In the genomic region with DNA sequence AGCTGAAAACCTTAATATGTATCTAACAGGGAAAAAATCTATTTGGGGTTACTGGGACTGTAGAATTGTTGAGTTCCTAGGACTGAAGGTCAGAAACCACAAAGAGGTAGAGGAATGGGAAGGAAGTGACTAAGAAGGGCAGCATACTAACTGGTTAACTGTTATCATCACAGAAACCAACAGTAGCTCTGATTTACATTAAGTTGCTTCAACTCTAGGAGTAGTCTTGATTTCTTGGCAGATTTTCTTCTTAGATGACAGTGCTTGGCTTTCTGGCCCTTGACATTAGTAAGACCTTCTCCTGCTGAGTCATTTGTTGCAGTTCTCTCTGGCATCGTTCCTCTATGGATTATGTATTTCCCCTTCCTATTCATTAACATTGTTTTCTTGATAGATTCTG, we compare ENCODE assay signal across 12 cellular contexts.
DNase-seq lines count a peak whose midpoint lies in the region; ATAC-seq and TF ChIP-seq lines count a peak whose summit lies in the region.
"Had no signal": no experiment of that assay in that cellular context is flagged by ENCODE, and none has a peak within 500 bp of the region (broad histone marks: within the 10 kb centered on the region; RNA-seq: fewer than 3 reads in every experiment).

No MANE protein-coding gene starts in this region.

- no peak for TF ChIP-seq CTCF in Panc1 (IDR thresholded peaks at IDR 0.05)
- no peak for TF ChIP-seq CTCF in fibroblast of pulmonary artery (IDR thresholded peaks at IDR 0.05; ENCODE audit: low read length, missing control alignments)
- TF ChIP-seq CTCF in OCI-LY7 (conservative IDR thresholded peaks at IDR 0.05; ENCODE audit: low read length) = no peak

- BruUV-seq in Panc1 (replicated peaks; lab: Mats Ljungman, UMichigan) = no TSS peak
- no TSS peak for BruUV-seq in OCI-LY7 (replicated peaks; lab: Mats Ljungman, UMichigan)

- H3K27ac ChIP-seq in Panc1 (ENCODE audit: low read length) = no peak overlapping the region
- H3K27ac ChIP-seq in OCI-LY7 (ENCODE audit: low read depth, low read length, poor library complexity, severe bottlenecking) = no peak overlapping the region
- H3K27ac ChIP-seq in aorta (ENCODE audit: low read depth in 1 of 2, low read length in 2 of 2) = no peak overlapping the region
- H3K27ac ChIP-seq: VCaP had no signal

- CTCF ChIA-PET in Panc1 (lab: Charles Lee) = no interaction called here
- CTCF ChIA-PET in OCI-LY7 (lab: Charles Lee; ENCODE audit: unreplicated experiment) = no interaction called here

- intact Hi-C loops in Panc1 (cut with micrococcal nuclease; ENCODE audit: unreplicated experiment) = no loop called here
- intact Hi-C loops in cardiac septum (cut with DNase I) = no loop called here
- intact Hi-C loops in OCI-LY7 (cut with micrococcal nuclease; ENCODE audit: unreplicated experiment) = no loop called here
- intact Hi-C loops in aorta (cut with DNase I) = no loop called here
- intact Hi-C loops in left colon (cut with DNase I, micrococcal nuclease) = no loop called here

- no peak overlapping the region for H3K4me2 ChIP-seq in OCI-LY7 (ENCODE audit: low read length)

- H3K9me2 ChIP-seq in OCI-LY7 (ENCODE audit: insufficient read depth, low read length) = no peaks in the 10 kb centered on the region

- no peaks in the 10 kb centered on the region for H3K36me3 ChIP-seq in Panc1 (ENCODE audit: control insufficient read depth, insufficient read depth, low read length)
- no peaks in the 10 kb centered on the region for H3K36me3 ChIP-seq in OCI-LY7 (ENCODE audit: insufficient read depth, low read length)
- no peaks in the 10 kb centered on the region for H3K36me3 ChIP-seq in aorta (ENCODE audit: control insufficient read depth in 1 of 2, insufficient read depth in 2 of 2, low read length in 1 of 2)

- peak; percentile 81 for ATAC-seq in HG02610 (IDR thresholded peaks at IDR 0.05; ENCODE audit: unreplicated experiment)
- peak; percentile 75; the same call in 1 of the 2 replicates for ATAC-seq in Panc1
- ATAC-seq in aorta (ENCODE audit: low FRiP score) = no peak
- no peak for ATAC-seq in left colon

- H2AFZ ChIP-seq in OCI-LY7 (ENCODE audit: low read length) = no peak overlapping the region

- in situ Hi-C loops in Panc1 (cut with HindIII; ENCODE audit: low pct_unique_long_range_greater_than_20kb, low sequenced_read_pairs) = no loop called here

- 44 to 70% methylated on average over 1 of the region's 1 CpG for WGBS in aorta, 2 donors

- no peaks in the 10 kb centered on the region for H3K79me2 ChIP-seq in OCI-LY7 (ENCODE audit: insufficient read depth, low read depth, low read length)

- POLR2A ChIA-PET in Panc1 (lab: Charles Lee) (no interaction called here), OCI-LY7 (lab: Charles Lee) (no interaction called here)

- H3K27me3 ChIP-seq in Panc1 (ENCODE audit: control insufficient read depth, insufficient read depth, low read length) (no peaks in the 10 kb centered on the region), aorta (ENCODE audit: control insufficient read depth in 1 of 2, insufficient read depth in 2 of 2, low read length in 1 of 2) (peaks cover 0 to 2% of the 10 kb centered on the region in 2 donors)

- no peaks in the 10 kb centered on the region for H3K9me3 ChIP-seq in Panc1 (ENCODE audit: control insufficient read depth, insufficient read depth, low read depth, low read length)
- no peaks in the 10 kb centered on the region for H3K9me3 ChIP-seq in OCI-LY7 (ENCODE audit: low read length)
- H3K9me3 ChIP-seq in aorta (ENCODE audit: control insufficient read depth, low read length) = no peaks in the 10 kb centered on the region

- H3K4me3 ChIP-seq in Panc1 (ENCODE audit: low read depth in 2 of 2, low read length in 2 of 2) = no peak overlapping the region
- H3K4me3 ChIP-seq in fibroblast of pulmonary artery (replicated peaks; ENCODE audit: low read depth, low read length) = no peak overlapping the region
- no peak overlapping the region for H3K4me3 ChIP-seq in OCI-LY7 (ENCODE audit: low read depth, low read length, poor library complexity, severe bottlenecking)
- no peak overlapping the region for H3K4me3 ChIP-seq in aorta (ENCODE audit: low read length in 2 of 2)

- H3K4me1 ChIP-seq in Panc1 (ENCODE audit: control insufficient read depth, insufficient read depth, low read length) = no peaks in the 10 kb centered on the region
- H3K4me1 ChIP-seq in OCI-LY7 (ENCODE audit: insufficient read depth, low read length, poor library complexity, severe bottlenecking) = no peaks in the 10 kb centered on the region
- no peaks in the 10 kb centered on the region for H3K4me1 ChIP-seq in aorta (ENCODE audit: control insufficient read depth in 1 of 2, insufficient read depth in 2 of 2, low read length in 2 of 2)

- peak; percentile 43 for DNase-seq in AG08396 (ENCODE audit: low spot score)
- peak; percentile 45 for DNase-seq in Panc1 (ENCODE audit: low read depth, low spot score)
- DNase-seq in fibroblast of pulmonary artery (ENCODE audit: low read depth) = peak; percentile 87
- DNase-seq in cardiac septum (ENCODE audit: low spot score) = no peak
- no peak for DNase-seq in OCI-LY7 (ENCODE audit: low spot score)
- no peak for DNase-seq in aorta
- no peak for DNase-seq in left colon
- DNase-seq: DMS153, naive B cell, NCI-H1436 had no signal

- H4K20me1 ChIP-seq in OCI-LY7 (ENCODE audit: insufficient read depth, low read length) = no peaks in the 10 kb centered on the region

Comparison
In these comparisons a context has a peak if more than half of its experiments do, and no peak if none do; other contexts are left out.
1. DNase-seq: peak in AG08396 (single experiment), Panc1 (single experiment) and fibroblast of pulmonary artery (single experiment); none in cardiac septum (single experiment), OCI-LY7 (single experiment), aorta (0 of 2) and left colon (0 of 2).
2. ATAC-seq: peak in HG02610 (single experiment) and Panc1 (single experiment); none in aorta (single experiment) and left colon (single experiment).